Comparison of ENCODE assay signal across 8 cellular contexts in the genomic region with DNA sequence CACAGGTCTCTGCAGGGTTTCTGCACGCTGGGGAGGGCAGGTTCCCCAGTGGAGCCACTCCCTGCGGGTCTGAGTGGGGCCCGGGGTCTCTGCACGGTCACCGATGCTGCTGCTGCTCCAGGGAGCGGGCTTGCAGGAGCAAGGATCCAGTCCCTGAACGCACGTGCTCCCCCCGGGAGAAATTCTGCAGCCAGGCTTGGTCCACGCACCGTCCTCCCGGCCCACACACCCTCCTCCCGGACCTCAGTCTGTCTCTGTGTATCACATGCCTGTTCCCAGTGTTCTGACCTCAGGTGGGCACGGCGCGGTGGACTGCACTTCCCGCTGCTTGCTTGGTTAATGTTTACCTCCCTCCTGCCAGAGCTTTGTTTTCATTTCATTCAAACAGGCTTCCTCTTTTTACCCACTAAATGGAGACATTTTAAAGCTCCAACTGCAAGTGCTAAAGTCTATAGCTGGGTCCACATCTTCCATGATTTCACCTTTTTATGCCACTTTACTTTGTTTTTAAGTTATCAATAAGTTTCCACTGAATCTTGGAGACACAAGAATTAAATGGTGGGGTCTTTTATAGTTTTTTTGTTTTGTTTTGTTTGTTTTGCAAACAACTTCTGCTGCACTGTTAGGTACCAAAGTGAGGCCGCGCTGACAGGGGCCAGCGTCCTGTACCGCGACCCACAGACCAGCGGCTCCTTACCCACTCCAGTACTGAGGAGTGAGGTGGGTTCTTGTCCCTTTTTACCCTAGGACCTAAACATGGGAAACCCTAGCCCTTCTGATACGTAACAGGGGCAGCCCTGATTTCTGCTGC.
DNase-seq lines count a peak whose midpoint lies in the region; ATAC-seq and TF ChIP-seq lines count a peak whose summit lies in the region.

No MANE protein-coding gene starts in this region.

- no peak overlapping the region for H3K18ac ChIP-seq in mesenchymal stem cell (ENCODE audit: low read depth in 1 of 2, low read length in 2 of 2)

- no peak for TF ChIP-seq CTCF in HEK293 (tag by site-specific recombination; IDR thresholded peaks at IDR 0.05)

- no peak overlapping the region for H3K14ac ChIP-seq in mesenchymal stem cell (ENCODE audit: low read length in 2 of 2)

- H3K4me3 ChIP-seq in CD4-positive, alpha-beta memory T cell (ENCODE audit: low read length in 2 of 2), result no peak overlapping the region
- H3K4me3 ChIP-seq in HEK293 (ENCODE audit: low read depth, low read length), result no peak overlapping the region
- H3K4me3 ChIP-seq in mesenchymal stem cell (ENCODE audit: insufficient read depth in 1 of 2, low read depth in 1 of 2, low read length in 2 of 2), result no peak overlapping the region

- peaks cover 10% of the 10 kb centered on the region for H3K4me1 ChIP-seq in CD4-positive, alpha-beta memory T cell (ENCODE audit: insufficient read depth, low read length)
- peaks cover 2% of the 10 kb centered on the region; the same call in 1 of the 2 replicates for H3K4me1 ChIP-seq in HEK293 (ENCODE audit: control insufficient read depth, insufficient read depth, low read length)
- H3K4me1 ChIP-seq in mesenchymal stem cell (ENCODE audit: control insufficient read depth, insufficient read depth, low read depth, low read length), result peaks cover 40% of the 10 kb centered on the region

- no peak overlapping the region for H3K9ac ChIP-seq in mesenchymal stem cell (ENCODE audit: low read length)

- no peak overlapping the region for H2BK15ac ChIP-seq in mesenchymal stem cell (ENCODE audit: low read depth, poor library complexity, severe bottlenecking)

- peak overlapping the region in 1 of 7 donors; percentile 29 for H3K27ac Mint-ChIP-seq in CD4-positive, alpha-beta memory T cell
- H3K27ac Mint-ChIP-seq in T-helper 17 cell, result no peak overlapping the region

- H2AFZ ChIP-seq in mesenchymal stem cell (ENCODE audit: low read depth, low read length), result no peak overlapping the region

- H3K9me3 ChIP-seq in CD4-positive, alpha-beta memory T cell (ENCODE audit: control insufficient read depth in 1 of 2, low read length in 2 of 2), result no peaks in the 10 kb centered on the region
- H3K9me3 ChIP-seq in HEK293 (ENCODE audit: control insufficient read depth, insufficient read depth, low read depth, low read length) (no peaks in the 10 kb centered on the region), T-helper 17 cell (ENCODE audit: control insufficient read depth, low read length, poor library complexity, severe bottlenecking) (no peaks in the 10 kb centered on the region), mesenchymal stem cell (ENCODE audit: control insufficient read depth, low read length) (no peaks in the 10 kb centered on the region)

- WGBS in mesenchymal stem cell, result 48% methylated on average over 24 of the region's 24 CpGs

- H2BK12ac ChIP-seq in mesenchymal stem cell (ENCODE audit: low read length in 2 of 2), result peak overlapping the region; percentile 19 to 33

- H3K4me1 Mint-ChIP-seq in CD4-positive, alpha-beta memory T cell, result peaks cover 3 to 11% (median 5%) of the 10 kb centered on the region in 4 donors
- H3K4me1 Mint-ChIP-seq in T-helper 17 cell, result peaks cover 14% of the 10 kb centered on the region

- POLR2A ChIA-PET in CD4-positive, alpha-beta memory T cell (lab: Charles Lee; ENCODE audit: partially characterized antibody), result no interaction called here
- POLR2A ChIA-PET in HEK293 (lab: Yijun Ruan, JAX), result no interaction called here

- H3K27me3 ChIP-seq in CD4-positive, alpha-beta memory T cell (ENCODE audit: insufficient read depth, low read length), result peaks cover 10% of the 10 kb centered on the region
- H3K27me3 ChIP-seq in mesenchymal stem cell (ENCODE audit: control insufficient read depth in 1 of 2, insufficient read depth in 1 of 2, low read length in 2 of 2), result peaks cover 0 to 92% of the 10 kb centered on the region in 2 experiments

- ATAC-seq in T-helper 17 cell (no peak), HG02885 (IDR thresholded peaks at IDR 0.05; ENCODE audit: poor library complexity, unreplicated experiment) (no peak)

- no peak overlapping the region for H2AK5ac ChIP-seq in mesenchymal stem cell (ENCODE audit: low read length, severe bottlenecking)

- no peak overlapping the region for H4K91ac ChIP-seq in mesenchymal stem cell (ENCODE audit: low read length)

- peak overlapping the region in 5 of 8 donors; percentile 2 to 41 (median 10) for H3K4me3 Mint-ChIP-seq in CD4-positive, alpha-beta memory T cell
- peak overlapping the region; percentile 56 for H3K4me3 Mint-ChIP-seq in T-helper 17 cell

- no peak overlapping the region for H2BK120ac ChIP-seq in mesenchymal stem cell (ENCODE audit: low read depth, low read length)

- H3K36me3 Mint-ChIP-seq in CD4-positive, alpha-beta memory T cell, result no peaks in the 10 kb centered on the region
- H3K36me3 Mint-ChIP-seq in T-helper 17 cell (ENCODE audit: low read depth), result no peaks in the 10 kb centered on the region

- intact Hi-C loops in CD4-positive, alpha-beta memory T cell (cut with micrococcal nuclease), result no loop called here

- H3K4me2 ChIP-seq in mesenchymal stem cell (ENCODE audit: low read length, poor library complexity, severe bottlenecking), result peak overlapping the region; percentile 89

- H3K27ac ChIP-seq in CD4-positive, alpha-beta memory T cell (ENCODE audit: low read depth, low read length), result no peak overlapping the region
- H3K27ac ChIP-seq in HEK293 (ENCODE audit: extremely low read depth, low read depth, low read length), result no peak overlapping the region
- H3K27ac ChIP-seq in mesenchymal stem cell (ENCODE audit: low read length, poor library complexity, severe bottlenecking), result peak overlapping the region; percentile 97

- H3K79me1 ChIP-seq in mesenchymal stem cell (replicated peaks; ENCODE audit: low read length, poor library complexity, severe bottlenecking), result no peaks in the 10 kb centered on the region

- H2BK5ac ChIP-seq in mesenchymal stem cell (ENCODE audit: low read depth, low read length, poor library complexity, severe bottlenecking), result peak overlapping the region; percentile 93

- DNase-seq in CD4-positive, alpha-beta memory T cell, result no peak
- DNase-seq in T-helper 17 cell (no peak), mesenchymal stem cell (no peak), NCI-H1105 treated with DMSO at 0.1 percent for 48 hours (lab: John Stamatoyannopoulos, UW) (no peak), NCI-H187 (lab: John Stamatoyannopoulos, UW) (no peak), erythroblast (lab: John Stamatoyannopoulos, UW) (no peak)

- no peak for TF ChIP-seq POLR2A in erythroblast (IDR thresholded peaks at IDR 0.05; ENCODE audit: low read length)

- no peak overlapping the region for H3K23ac ChIP-seq in mesenchymal stem cell (ENCODE audit: low read length in 2 of 2)

- H3K4ac ChIP-seq in mesenchymal stem cell (ENCODE audit: low read depth in 1 of 2, low read length in 2 of 2), result no peak overlapping the region

- H4K8ac ChIP-seq in mesenchymal stem cell (ENCODE audit: low read length), result peak overlapping the region; percentile 82

- no peaks in the 10 kb centered on the region for H3K9me3 Mint-ChIP-seq in CD4-positive, alpha-beta memory T cell

- CTCF ChIA-PET in CD4-positive, alpha-beta memory T cell (lab: Charles Lee; ENCODE audit: partially characterized antibody), result no interaction called here
- CTCF ChIA-PET in HEK293 (lab: Yijun Ruan, JAX), result interaction anchor here (0.6 kb wide), 3 partner anchors 115 to 850 kb away, joined by 3 to 4 read pairs (median 3); no protein-coding TSS in a partner anchor

- H3K27me3 Mint-ChIP-seq in CD4-positive, alpha-beta memory T cell, result peaks cover 8 to 11% of the 10 kb centered on the region in 2 donors
- H3K27me3 Mint-ChIP-seq in T-helper 17 cell, result peaks cover 15% of the 10 kb centered on the region

- H3K36me3 ChIP-seq in CD4-positive, alpha-beta memory T cell (ENCODE audit: insufficient read depth, low read length), result no peaks in the 10 kb centered on the region
- H3K36me3 ChIP-seq in HEK293 (ENCODE audit: control insufficient read depth in 2 of 2, insufficient read depth in 1 of 2, low read length in 2 of 2) (no peaks in the 10 kb centered on the region), mesenchymal stem cell (ENCODE audit: control insufficient read depth in 1 of 2, insufficient read depth in 2 of 2, low read depth in 1 of 2, low read length in 2 of 2) (peaks cover 0 to 2% of the 10 kb centered on the region in 2 experiments)

TF ChIP-seq in HEK293, 187 proteins besides CTCF, POLR2A, EP300 and RAD21:
- TF ChIP-seq ZNF600 (tag by site-specific recombination; IDR thresholded peaks at IDR 0.05) (peak; percentile 27; the same call in 1 of the 2 replicates), SALL2 (tag by site-specific recombination; IDR thresholded peaks at IDR 0.05; ENCODE audit: borderline replicate concordance) (no peak), ZNF416 (tag by site-specific recombination; IDR thresholded peaks at IDR 0.05) (no peak), ZNF248 (tag by site-specific recombination; IDR thresholded peaks at IDR 0.05) (no peak), ZIC2 (tag by site-specific recombination; IDR thresholded peaks at IDR 0.05) (peak; percentile 90)
